14 cellular contexts compared by ENCODE assay signal in the genomic region with DNA sequence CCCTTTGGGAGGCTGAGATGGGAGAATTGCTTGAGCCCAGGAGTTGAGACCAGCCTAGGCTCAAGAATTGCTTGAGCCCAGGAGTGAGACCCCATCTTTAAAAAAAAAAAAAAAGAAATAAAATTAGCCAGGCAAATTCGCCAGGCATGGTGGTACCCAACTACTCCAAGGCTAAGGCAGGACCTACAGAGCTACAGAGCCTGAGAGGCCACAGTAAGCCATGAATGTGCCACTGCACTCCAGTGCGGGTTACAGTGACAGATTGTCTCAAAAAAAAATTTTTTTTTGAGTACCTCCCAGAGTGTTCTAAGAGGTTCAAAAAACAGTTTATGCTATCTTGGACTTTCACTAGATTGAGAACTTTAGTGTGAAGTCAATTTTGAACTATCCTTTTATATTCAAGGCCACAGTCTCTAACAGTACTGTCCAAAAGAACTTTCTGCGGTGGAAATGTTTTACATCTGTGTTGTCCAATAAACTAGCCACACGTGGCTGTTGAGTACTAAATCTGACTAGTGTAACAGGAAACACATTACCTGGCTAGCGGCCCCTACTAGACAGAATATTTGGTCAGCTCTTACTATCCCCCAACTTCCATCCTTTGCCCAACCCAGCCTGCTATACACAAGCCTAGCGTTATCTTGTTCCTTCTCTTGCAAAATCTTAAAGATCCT. TPM values are rescaled to one million over a fixed set of nuclear protein-coding genes. Genes with fewer than 3 reads are reported as not detected.
DNase-seq lines count a peak whose midpoint lies in the region; ATAC-seq, FAIRE-seq and TF ChIP-seq lines count a peak whose summit lies in the region.
"Had no signal": no experiment of that assay in that cellular context is flagged by ENCODE, and none has a peak within 500 bp of the region (broad histone marks: within the 10 kb centered on the region; RNA-seq: fewer than 3 reads in every experiment).

No MANE protein-coding gene starts in this region.

- dilution Hi-C loops in keratinocyte (cut with MboI; ENCODE audit: extremely low pct_ligation_motif_present, low sequenced_read_pairs): no loop called here

- peaks cover 7% of the 10 kb centered on the region for H4K20me1 ChIP-seq in keratinocyte (ENCODE audit: control insufficient read depth, extremely low read depth, insufficient read depth, low read length)

- peaks cover 53% of the 10 kb centered on the region for H3K36me3 Mint-ChIP-seq in activated CD4-positive, alpha-beta memory T cell treated with anti-CD3 and anti-CD28 coated beads for 36 hours

- no peaks in the 10 kb centered on the region for H3K9me3 Mint-ChIP-seq in activated CD4-positive, alpha-beta memory T cell treated with anti-CD3 and anti-CD28 coated beads for 36 hours

- CTCF ChIA-PET in activated CD4-positive, alpha-beta memory T cell treated with anti-CD3 and anti-CD28 coated beads for 36 hours (lab: Charles Lee): interaction anchor here (1.0 kb wide), 1 partner anchor 16 kb away, joined by 3 read pairs; no protein-coding TSS in a partner anchor

- DNase-seq in GM12865 (ENCODE audit: low read depth) (no peak), keratinocyte (ENCODE audit: low read depth, low spot score) (no peak), RPMI8226 (no peak), SIG-M5 (lab: John Stamatoyannopoulos, UW) (no peak), globus pallidus (ENCODE audit: low spot score) (no peak)
- no peak for DNase-seq in activated CD4-positive, alpha-beta memory T cell treated with anti-CD3 and anti-CD28 coated beads for 36 hours
- DNase-seq: COR-L47, islet precursor cell, NCI-H2107 had no signal

- TF ChIP-seq CTCF in GM12865 (IDR thresholded peaks at IDR 0.05; ENCODE audit: insufficient read depth, low read depth, low read length, missing control alignments) (no peak), keratinocyte (optimal IDR thresholded peaks at IDR 0.05 in 1 of 3, IDR thresholded peaks at IDR 0.05 in 1 of 3, conservative IDR thresholded peaks at IDR 0.05 in 1 of 3; ENCODE audit: extremely low read depth in 1 of 3, insufficient read depth in 2 of 3, low read length in 3 of 3) (no peak)

- no peak for ATAC-seq in GM21423 (IDR thresholded peaks at IDR 0.05; ENCODE audit: unreplicated experiment)

- no peaks in the 10 kb centered on the region for H3K9me3 ChIP-seq in keratinocyte (ENCODE audit: control insufficient read depth, low read depth, low read length)
- H3K9me3 ChIP-seq: HAP-1 had no signal

- H3K4me1 Mint-ChIP-seq in activated CD4-positive, alpha-beta memory T cell treated with anti-CD3 and anti-CD28 coated beads for 36 hours (ENCODE audit: low read depth): peaks cover 22% of the 10 kb centered on the region

- no peak overlapping the region for H3K9ac ChIP-seq in keratinocyte (ENCODE audit: control insufficient read depth, extremely low read depth, insufficient read depth, low read length)

- peak overlapping the region; percentile 40 for H3K27ac Mint-ChIP-seq in activated CD4-positive, alpha-beta memory T cell treated with anti-CD3 and anti-CD28 coated beads for 36 hours

- H3K4me2 ChIP-seq in keratinocyte (ENCODE audit: control insufficient read depth, extremely low read depth, insufficient read depth, low read depth, low read length): peak overlapping the region; percentile 14

- H3K4me3 Mint-ChIP-seq in activated CD4-positive, alpha-beta memory T cell treated with anti-CD3 and anti-CD28 coated beads for 36 hours: peak overlapping the region; percentile 2

- no peak for FAIRE-seq in keratinocyte (lab: Jason Lieb, UNC)

- peaks cover 16% of the 10 kb centered on the region for H3K4me1 ChIP-seq in ACC112 (ENCODE audit: control insufficient read depth, insufficient read depth, low read length, unreplicated experiment)
- H3K4me1 ChIP-seq in keratinocyte (ENCODE audit: control insufficient read depth, extremely low read depth, insufficient read depth, low read length): peaks cover 34% of the 10 kb centered on the region

- H3K36me3 ChIP-seq in ACC112 (ENCODE audit: insufficient read depth, low read length): peaks cover 13% of the 10 kb centered on the region; the same call in 1 of the 2 replicates
- H3K36me3 ChIP-seq in keratinocyte (ENCODE audit: control insufficient read depth in 2 of 2, extremely low read depth in 1 of 2, insufficient read depth in 2 of 2, low read length in 2 of 2): peaks cover 2 to 9% of the 10 kb centered on the region in 2 experiments

- POLR2A ChIA-PET in activated CD4-positive, alpha-beta memory T cell treated with anti-CD3 and anti-CD28 coated beads for 36 hours (lab: Charles Lee): interaction anchor here (1.1 kb wide), 1 partner anchor 31 kb away, joined by 4 read pairs; a partner anchor contains a TSS

- no peaks in the 10 kb centered on the region for H3K27me3 ChIP-seq in ACC112 (ENCODE audit: insufficient read depth, low read length)
- H3K27me3 ChIP-seq in keratinocyte (ENCODE audit: control insufficient read depth, extremely low read depth, insufficient read depth, low read length): no peaks in the 10 kb centered on the region

- H3K27ac ChIP-seq in ACC112 (ENCODE audit: low read depth, low read length): peak overlapping the region; percentile 17; the same call in 1 of the 2 replicates
- peak overlapping the region; percentile 22 for H3K27ac ChIP-seq in keratinocyte (ENCODE audit: control insufficient read depth, insufficient read depth, low read length)
- H3K27ac ChIP-seq: coronary artery, VCaP had no signal

- intact Hi-C loops in activated CD4-positive, alpha-beta memory T cell treated with anti-CD3 and anti-CD28 coated beads for 36 hours (cut with micrococcal nuclease): no loop called here

- H2AFZ ChIP-seq in ACC112 (ENCODE audit: low read length, unreplicated experiment): no peak overlapping the region
- no peak overlapping the region for H2AFZ ChIP-seq in keratinocyte (ENCODE audit: control insufficient read depth, low read length)

- H3K27me3 Mint-ChIP-seq in activated CD4-positive, alpha-beta memory T cell treated with anti-CD3 and anti-CD28 coated beads for 36 hours: no peaks in the 10 kb centered on the region

- H3K4me3 ChIP-seq in ACC112 (ENCODE audit: low read depth, low read length) (peak overlapping the region; percentile 7; the same call in 1 of the 2 replicates), GM12865 (ENCODE audit: low read depth, low read length) (peak overlapping the region; percentile 98; the same call in 1 of the 2 replicates), keratinocyte (ENCODE audit: control insufficient read depth in 2 of 3, extremely low read depth in 1 of 3, insufficient read depth in 2 of 3, low read depth in 1 of 3, low read length in 3 of 3) (no peak overlapping the region)
- H3K4me3 ChIP-seq: coronary artery had no signal

- H3K79me2 ChIP-seq in ACC112 (ENCODE audit: control insufficient read depth, insufficient read depth, low read length, unreplicated experiment): peaks cover 57% of the 10 kb centered on the region
- peaks cover 52% of the 10 kb centered on the region for H3K79me2 ChIP-seq in keratinocyte (ENCODE audit: control insufficient read depth, insufficient read depth, low read length)

- no peaks in the 10 kb centered on the region for H3K9me1 ChIP-seq in keratinocyte (ENCODE audit: control insufficient read depth, extremely low read depth, insufficient read depth, low read length)

RNA-seq across cellular contexts. Expression of a gene that starts 2.4 kb away (rescaled TPM):
- total RNA-seq in activated CD4-positive, alpha-beta memory T cell treated with anti-CD3 and anti-CD28 coated beads for 36 hours: 100 to 1,000 TPM; 314 to 320 TPM
- 185 to 407 TPM (median 327 TPM) in 3 replicates for polyA plus RNA-seq in keratinocyte
- polyA plus RNA-seq in keratinocyte (2011; ENCODE audit: low read depth): 187 TPM
- polyA plus RNA-seq in keratinocyte (2011; cell fraction: cytosol; rRNA removed): 455 and 462 TPM in 2 replicates
- 141 and 184 TPM in 2 replicates for polyA plus RNA-seq in keratinocyte (2011; cell fraction: nucleus; rRNA removed)
- 408 and 526 TPM in 2 replicates for polyA plus RNA-seq in keratinocyte (2012; ENCODE audit: low replicate concordance)
- polyA minus RNA-seq in keratinocyte: 8.6 to 130 TPM (median 79.2 TPM) in 3 replicates
- polyA minus RNA-seq in keratinocyte (2011; cell fraction: cytosol; rRNA and poly(A)+ RNA removed): 76.0 TPM
- 17.8 and 27.2 TPM in 2 replicates for polyA minus RNA-seq in keratinocyte (2011; cell fraction: nucleus; rRNA and poly(A)+ RNA removed)

RNA-seq across cellular contexts. Expression of a gene that starts 2.6 kb away (rescaled TPM):
- total RNA-seq in activated CD4-positive, alpha-beta memory T cell treated with anti-CD3 and anti-CD28 coated beads for 36 hours: 10 to 100 TPM; 40.4 to 43.7 TPM
- 20.7 to 27.9 TPM (median 24.0 TPM) in 3 replicates for polyA plus RNA-seq in keratinocyte
- 5.4 TPM for polyA plus RNA-seq in keratinocyte (2011; ENCODE audit: low read depth)
- polyA plus RNA-seq in keratinocyte (2011; cell fraction: cytosol; rRNA removed): 16.4 and 24.0 TPM in 2 replicates
- 22.6 and 25.3 TPM in 2 replicates for polyA plus RNA-seq in keratinocyte (2011; cell fraction: nucleus; rRNA removed)
- polyA plus RNA-seq in keratinocyte (2012; ENCODE audit: low replicate concordance): 6.4 and 26.0 TPM in 2 replicates
- polyA minus RNA-seq in keratinocyte: 6.5 to 20.8 TPM (median 17.6 TPM) in 3 replicates
- polyA minus RNA-seq in keratinocyte (2011; cell fraction: cytosol; rRNA and poly(A)+ RNA removed): 27.8 TPM
- polyA minus RNA-seq in keratinocyte (2011; cell fraction: nucleus; rRNA and poly(A)+ RNA removed): 18.5 and 23.4 TPM in 2 replicates

RNA-seq across cellular contexts. Expression of a gene that starts 17.1 kb away (rescaled TPM):
- total RNA-seq in activated CD4-positive, alpha-beta memory T cell treated with anti-CD3 and anti-CD28 coated beads for 36 hours: 10 to 100 TPM in 1 of 2 experiments, 1 to 10 TPM in 1; 9.9 to 10.4 TPM
- 6.5 to 9.5 TPM (median 6.9 TPM) in 3 replicates for polyA plus RNA-seq in keratinocyte
- 7.9 TPM for polyA plus RNA-seq in keratinocyte (2011; ENCODE audit: low read depth)
- polyA plus RNA-seq in keratinocyte (2011; cell fraction: cytosol; rRNA removed): 6.8 and 9.7 TPM in 2 replicates
- polyA plus RNA-seq in keratinocyte (2011; cell fraction: nucleus; rRNA removed): 4.2 and 6.2 TPM in 2 replicates
- 5.9 and 7.1 TPM in 2 replicates for polyA plus RNA-seq in keratinocyte (2012; ENCODE audit: low replicate concordance)
- 0.56 to 2.7 TPM (median 1.3 TPM) in 3 replicates for polyA minus RNA-seq in keratinocyte
- polyA minus RNA-seq in keratinocyte (2011; cell fraction: cytosol; rRNA and poly(A)+ RNA removed): 11.7 TPM
- polyA minus RNA-seq in keratinocyte (2011; cell fraction: nucleus; rRNA and poly(A)+ RNA removed): 2.3 and 3.0 TPM in 2 replicates

RNA-seq across cellular contexts. Expression of a gene that starts 19.2 kb away (rescaled TPM):
- total RNA-seq in activated CD4-positive, alpha-beta memory T cell treated with anti-CD3 and anti-CD28 coated beads for 36 hours: 10 to 100 TPM; 51.8 to 52.0 TPM
- 10.9 to 22.7 TPM (median 14.1 TPM) in 3 replicates for polyA plus RNA-seq in keratinocyte
- polyA plus RNA-seq in keratinocyte (2011; ENCODE audit: low read depth): 2.0 TPM
- polyA plus RNA-seq in keratinocyte (2011; cell fraction: cytosol; rRNA removed): 10.6 and 18.1 TPM in 2 replicates
- polyA plus RNA-seq in keratinocyte (2011; cell fraction: nucleus; rRNA removed): 9.2 and 11.7 TPM in 2 replicates
- 8.0 and 17.0 TPM in 2 replicates for polyA plus RNA-seq in keratinocyte (2012; ENCODE audit: low replicate concordance)
- 4.0 to 11.4 TPM (median 4.8 TPM) in 3 replicates for polyA minus RNA-seq in keratinocyte
- polyA minus RNA-seq in keratinocyte (2011; cell fraction: cytosol; rRNA and poly(A)+ RNA removed): 8.2 TPM
- polyA minus RNA-seq in keratinocyte (2011; cell fraction: nucleus; rRNA and poly(A)+ RNA removed): 2.9 and 3.3 TPM in 2 replicates

RNA-seq across cellular contexts. Expression of a gene that starts 31.8 kb away (rescaled TPM):
- 1,000 to 10,000 TPM; 2,029 to 2,157 TPM for total RNA-seq in activated CD4-positive, alpha-beta memory T cell treated with anti-CD3 and anti-CD28 coated beads for 36 hours
- 3,884 to 7,725 TPM (median 4,926 TPM) in 3 replicates for polyA plus RNA-seq in keratinocyte
- 515 TPM for polyA plus RNA-seq in keratinocyte (2011; ENCODE audit: low read depth)
- 5,462 and 6,103 TPM in 2 replicates for polyA plus RNA-seq in keratinocyte (2011; cell fraction: cytosol; rRNA removed)
- polyA plus RNA-seq in keratinocyte (2011; cell fraction: nucleus; rRNA removed): 1,833 and 2,478 TPM in 2 replicates
- 4,436 and 8,040 TPM in 2 replicates for polyA plus RNA-seq in keratinocyte (2012; ENCODE audit: low replicate concordance)
- polyA minus RNA-seq in keratinocyte: 786 to 845 TPM (median 811 TPM) in 3 replicates
- polyA minus RNA-seq in keratinocyte (2011; cell fraction: cytosol; rRNA and poly(A)+ RNA removed): 924 TPM
- polyA minus RNA-seq in keratinocyte (2011; cell fraction: nucleus; rRNA and poly(A)+ RNA removed): 146 and 147 TPM in 2 replicates

Comparison
In these comparisons a context has a peak if more than half of its experiments do, and no peak if none do; other contexts are left out.
1. H3K4me3 ChIP-seq: peak in ACC112 (single experiment) and GM12865 (single experiment); none in keratinocyte (0 of 3).